Comparison of ENCODE assay signal across 8 cellular contexts in genomic region chr1:75810113-75810512, GRCh38. TPM values are rescaled to one million over a fixed set of nuclear protein-coding genes. Genes with fewer than 3 reads are reported as not detected.
DNase-seq lines count a peak whose midpoint lies in the region; ATAC-seq, FAIRE-seq and TF ChIP-seq lines count a peak whose summit lies in the region.
"Not testable (repeated sequence)": the region's sequence is repeated elsewhere in the genome, so short reads cannot be mapped to it uniquely, and the experiment has no call there.
"Had no signal": no experiment of that assay in that cellular context is flagged by ENCODE, and none has a peak within 500 bp of the region (broad histone marks: within the 10 kb centered on the region; RNA-seq: fewer than 3 reads in every experiment).

No MANE protein-coding gene starts in this region.

- not testable (repeated sequence) for TF ChIP-seq CTCF in HepG2 (CRISPR knock-in tag; IDR thresholded peaks at IDR 0.05); mucosa of descending colon (IDR thresholded peaks at IDR 0.05)

- H3K79me2 ChIP-seq in HepG2 (ENCODE audit: insufficient read depth, low read length), result not testable (repeated sequence)

- H3K27ac ChIP-seq in HepG2 (ENCODE audit: extremely low read length, insufficient read depth, low read length); small intestine (ENCODE audit: low read depth in 1 of 2, low read length in 1 of 2): not testable (repeated sequence)

- POLR2A ChIA-PET in HepG2 (lab: Yijun Ruan, JAX), result interaction anchor here (1.5 kb wide), 1 partner anchor 24 kb away, joined by 5 read pairs; the partner anchor contains the start of gene RABGGTB

- not testable (repeated sequence) for TF ChIP-seq RAD21 in HepG2 (CRISPR knock-in tag; IDR thresholded peaks at IDR 0.05)

- not testable (repeated sequence) for FAIRE-seq in HepG2 (lab: Jason Lieb, UNC); small intestine (lab: Jason Lieb, UNC)

- not testable (repeated sequence) for TF ChIP-seq POLR2A in HepG2 (IDR thresholded peaks at IDR 0.05; ENCODE audit: insufficient read depth in 1 of 2, low read depth in 2 of 2, low read length in 2 of 2)

- not testable (repeated sequence) for H3K4me3 ChIP-seq in HepG2 (replicated peaks in 1 of 3; ENCODE audit: insufficient read depth in 1 of 3, low read depth in 2 of 3, low read length in 3 of 3); mucosa of descending colon; small intestine (ENCODE audit: low read depth in 1 of 2, low read length in 2 of 2)

- intact Hi-C loops in left colon (cut with DNase I, micrococcal nuclease); HepG2 (cut with micrococcal nuclease; ENCODE audit: unreplicated experiment); mucosa of descending colon (cut with DNase I, micrococcal nuclease): not testable (repeated sequence)

- not testable (repeated sequence) for BruUV-seq in HepG2 (replicated peaks; lab: Mats Ljungman, UMichigan)

- not testable (repeated sequence) for H3K9ac ChIP-seq in HepG2 (ENCODE audit: insufficient read depth, low read depth, low read length)

- not testable (repeated sequence) for H2AFZ ChIP-seq in HepG2 (ENCODE audit: low read length)

- TF ChIP-seq EP300 in HepG2 (IDR thresholded peaks at IDR 0.05; ENCODE audit: low read depth in 2 of 2, low read length in 2 of 2); HepG2 (CRISPR knock-in tag; IDR thresholded peaks at IDR 0.05; ENCODE audit: borderline replicate concordance): not testable (repeated sequence)

- not testable (repeated sequence) for H3K36me3 ChIP-seq in HepG2 (replicated peaks in 1 of 2; ENCODE audit: control insufficient read depth in 1 of 2, insufficient read depth in 2 of 2, low read length in 2 of 2); mucosa of descending colon (ENCODE audit: low read depth); small intestine (ENCODE audit: control insufficient read depth in 2 of 2, insufficient read depth in 2 of 2, low read length in 2 of 2)

- CTCF ChIA-PET in HepG2 (lab: Yijun Ruan, JAX; ENCODE audit: low intra/inter-chr PET ratio, low total read pairs), result not testable (repeated sequence)

- not testable (repeated sequence) for H3K4me1 ChIP-seq in HepG2 (ENCODE audit: insufficient read depth, low read length); mucosa of descending colon (ENCODE audit: low read depth); small intestine (ENCODE audit: control insufficient read depth in 2 of 2, insufficient read depth in 1 of 2, low read depth in 1 of 2, low read length in 1 of 2)

- not testable (repeated sequence) for DNase-seq in left colon; HepG2 (ENCODE audit: low spot score)
- DNase-seq in mucosa of descending colon, result peak in 2 of 3 donors; percentile 24 to 27
- peak; percentile 52 for DNase-seq in small intestine

- H4K20me1 ChIP-seq in HepG2 (ENCODE audit: insufficient read depth, low read length), result not testable (repeated sequence)

- ATAC-seq in left colon, result peak; percentile 73
- ATAC-seq in HepG2, result peak; percentile 32; the same call in 1 of the 3 replicates
- peak; percentile 53 for ATAC-seq in mucosa of descending colon

- 38% methylated on average over 3 of the region's 3 CpGs for WGBS in HepG2 (ENCODE audit: low lambda C conversion rate)
- 55 to 88% (median 61%) methylated on average over 3 of the region's 3 CpGs for WGBS in small intestine, 3 donors

- in situ Hi-C loops in HepG2 (cut with HindIII; ENCODE audit: extremely low pct_ligation_motif_present, low pct_unique_long_range_greater_than_20kb), result not testable (repeated sequence)

- not testable (repeated sequence) for H3K9me3 ChIP-seq in HepG2 (ENCODE audit: low read length); mucosa of descending colon; small intestine (ENCODE audit: control insufficient read depth, low read depth)

- H3K4me2 ChIP-seq in HepG2 (ENCODE audit: low read depth, low read length), result not testable (repeated sequence)

- H3K27me3 ChIP-seq in HepG2 (ENCODE audit: control insufficient read depth in 1 of 2, insufficient read depth in 2 of 2, low read length in 2 of 2); small intestine (ENCODE audit: control insufficient read depth in 2 of 2, insufficient read depth in 2 of 2, low read length in 2 of 2): not testable (repeated sequence)

TF ChIP-seq in HepG2, 621 proteins besides CTCF, POLR2A, EP300 and RAD21:
- peak; percentile 31; the same call in 1 of the 2 replicates for TF ChIP-seq ZNF460 (CRISPR knock-in tag; IDR thresholded peaks at IDR 0.05; ENCODE audit: borderline replicate concordance)
TF ChIP-seq in HepG2: peak in this region for 1; not testable (repeated sequence) for 620.

RNA-seq across cellular contexts. Expression of gene MSH4, which starts 13.4 kb away (rescaled TPM):
- total RNA-seq in left colon (under 1 TPM; 0.15 to 0.45 TPM), HepG2 (2016; rRNA removed; fragmentation: Illumina TruSeq; extraction: Trizol) (0.09 TPM in 1 of 2 replicates, not detected in the other), mucosa of descending colon (under 1 TPM; 0.35 to 0.66 (median 0.41) TPM)
- 0.10 TPM in 1 of 2 replicates, not detected in the other for total RNA-seq in HepG2 (2016; cell fraction: cytosol; rRNA removed; fragmentation: Illumina TruSeq; extraction: Trizol; ENCODE audit: low read depth)
- total RNA-seq in HepG2 (2016; cell fraction: insoluble cytoplasmic fraction; rRNA removed; fragmentation: Illumina TruSeq; extraction: Trizol), result 0.13 TPM in 1 of 2 replicates, not detected in the other
- 0.07 TPM in 1 of 2 replicates, not detected in the other for total RNA-seq in HepG2 (2016; cell fraction: membrane; rRNA removed; fragmentation: Illumina TruSeq; extraction: Trizol)
- total RNA-seq in HepG2 (2016; cell fraction: nucleus; rRNA removed; fragmentation: Illumina TruSeq; extraction: Trizol), result 0.31 TPM in 2 replicates
- polyA plus RNA-seq in HepG2 (2011; rRNA removed) (0.01 TPM in 2 replicates), small intestine (under 1 TPM in 1 of 3 donors, not detected in 2; 0.04 TPM)
- polyA plus RNA-seq in HepG2 (2011; cell fraction: cytosol; rRNA removed), result not detected in 2 replicates
- 0.16 and 0.18 TPM in 2 replicates for polyA plus RNA-seq in HepG2 (2011; cell fraction: nucleus; rRNA removed)
- polyA plus RNA-seq in HepG2 (2012), result 0.05 TPM in 1 of 2 replicates, not detected in the other
- polyA plus RNA-seq in HepG2 (2016; cell fraction: cytosol; fragmentation: Illumina TruSeq; extraction: Trizol; ENCODE audit: low read depth), result not detected in 2 replicates
- not detected in 2 replicates for polyA plus RNA-seq in HepG2 (2016; cell fraction: insoluble cytoplasmic fraction; fragmentation: Illumina TruSeq; extraction: Trizol; ENCODE audit: low read depth)
- not detected in 2 replicates for polyA plus RNA-seq in HepG2 (2016; cell fraction: membrane; fragmentation: Illumina TruSeq; extraction: Trizol; ENCODE audit: low read depth)
- polyA plus RNA-seq in HepG2 (2016; cell fraction: nucleus; fragmentation: Illumina TruSeq; extraction: Trizol; ENCODE audit: insufficient read depth, low read depth), result 0.14 TPM in 1 of 2 replicates, not detected in the other
- polyA minus RNA-seq in HepG2 (2011; rRNA and poly(A)+ RNA removed; ENCODE audit: low replicate concordance), result 0.23 and 0.38 TPM in 2 replicates
- polyA minus RNA-seq in HepG2 (2011; cell fraction: cytosol; rRNA and poly(A)+ RNA removed), result not detected in 2 replicates
- 0.75 and 0.77 TPM in 2 replicates for polyA minus RNA-seq in HepG2 (2011; cell fraction: nucleus; rRNA and poly(A)+ RNA removed)
- polyA plus RNA-seq: CD14-positive monocyte; CD4-positive, alpha-beta memory T cell; CD4-positive, CD25-positive, alpha-beta regulatory T cell; CD8-positive, alpha-beta memory T cell had no signal

RNA-seq across cellular contexts. Expression of gene RABGGTB, which starts 24.1 kb away (rescaled TPM):
- 10 to 100 TPM; 49.7 to 68.5 TPM for total RNA-seq in left colon
- 269 and 290 TPM in 2 replicates for total RNA-seq in HepG2 (2016; rRNA removed; fragmentation: Illumina TruSeq; extraction: Trizol)
- total RNA-seq in HepG2 (2016; cell fraction: cytosol; rRNA removed; fragmentation: Illumina TruSeq; extraction: Trizol; ENCODE audit: low read depth), result 150 and 165 TPM in 2 replicates
- total RNA-seq in HepG2 (2016; cell fraction: insoluble cytoplasmic fraction; rRNA removed; fragmentation: Illumina TruSeq; extraction: Trizol), result 267 and 299 TPM in 2 replicates
- total RNA-seq in HepG2 (2016; cell fraction: membrane; rRNA removed; fragmentation: Illumina TruSeq; extraction: Trizol), result 228 and 296 TPM in 2 replicates
- total RNA-seq in HepG2 (2016; cell fraction: nucleus; rRNA removed; fragmentation: Illumina TruSeq; extraction: Trizol), result 387 and 419 TPM in 2 replicates
- polyA plus RNA-seq in HepG2 (2011; rRNA removed), result 143 and 185 TPM in 2 replicates
- 47.2 and 79.1 TPM in 2 replicates for polyA plus RNA-seq in HepG2 (2011; cell fraction: cytosol; rRNA removed)
- 159 and 212 TPM in 2 replicates for polyA plus RNA-seq in HepG2 (2011; cell fraction: nucleus; rRNA removed)
- 171 and 217 TPM in 2 replicates for polyA plus RNA-seq in HepG2 (2012)
- 48.5 and 55.9 TPM in 2 replicates for polyA plus RNA-seq in HepG2 (2016; cell fraction: cytosol; fragmentation: Illumina TruSeq; extraction: Trizol; ENCODE audit: low read depth)
- 208 and 209 TPM in 2 replicates for polyA plus RNA-seq in HepG2 (2016; cell fraction: insoluble cytoplasmic fraction; fragmentation: Illumina TruSeq; extraction: Trizol; ENCODE audit: low read depth)
- polyA plus RNA-seq in HepG2 (2016; cell fraction: membrane; fragmentation: Illumina TruSeq; extraction: Trizol; ENCODE audit: low read depth), result 93.0 and 107 TPM in 2 replicates
- polyA plus RNA-seq in HepG2 (2016; cell fraction: nucleus; fragmentation: Illumina TruSeq; extraction: Trizol; ENCODE audit: insufficient read depth, low read depth), result 517 and 535 TPM in 2 replicates
- polyA minus RNA-seq in HepG2 (2011; rRNA and poly(A)+ RNA removed; ENCODE audit: low replicate concordance), result 74.7 and 135 TPM in 2 replicates
- 73.7 and 80.7 TPM in 2 replicates for polyA minus RNA-seq in HepG2 (2011; cell fraction: cytosol; rRNA and poly(A)+ RNA removed)
- polyA minus RNA-seq in HepG2 (2011; cell fraction: nucleus; rRNA and poly(A)+ RNA removed), result 495 and 549 TPM in 2 replicates
- 10 to 100 TPM; 57.4 to 68.1 (median 66.8) TPM for total RNA-seq in mucosa of descending colon
- polyA plus RNA-seq in small intestine, result 10 to 100 TPM; 55.6 to 67.8 (median 57.5) TPM
